9 cellular contexts compared by ENCODE assay signal in the genomic region with DNA sequence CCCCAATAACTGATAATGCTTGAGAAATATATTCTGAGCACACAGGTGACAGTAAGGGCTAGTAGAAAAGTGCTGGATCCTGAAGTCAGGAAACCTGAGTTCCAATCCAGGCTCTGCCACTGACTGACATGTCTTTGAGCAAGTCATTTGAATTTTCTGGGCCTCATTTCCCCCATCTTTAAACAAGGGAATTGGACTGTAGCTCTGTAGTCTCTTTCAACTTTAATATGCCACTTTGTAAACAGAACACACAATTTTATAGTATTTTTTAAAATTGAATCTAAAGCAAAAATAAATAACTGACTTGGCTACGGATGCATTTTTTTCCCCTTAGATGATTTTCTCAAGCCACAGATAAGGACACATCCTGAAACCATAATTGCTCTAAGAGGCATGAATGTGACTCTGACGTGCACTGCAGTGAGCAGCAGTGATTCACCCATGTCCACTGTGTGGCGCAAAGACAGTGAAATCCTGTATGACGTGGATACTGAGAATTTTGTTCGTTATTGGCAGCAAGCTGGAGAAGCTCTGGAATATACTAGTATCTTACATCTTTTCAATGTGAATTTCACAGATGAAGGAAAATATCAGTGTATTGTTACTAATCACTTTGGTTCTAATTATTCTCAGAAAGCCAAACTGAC. TPM values are rescaled to one million over a fixed set of nuclear protein-coding genes. Genes with fewer than 3 reads are reported as not detected.
DNase-seq lines count a peak whose midpoint lies in the region; ATAC-seq and TF ChIP-seq lines count a peak whose summit lies in the region.
"Had no signal": no experiment of that assay in that cellular context is flagged by ENCODE, and none has a peak within 500 bp of the region (broad histone marks: within the 10 kb centered on the region; RNA-seq: fewer than 3 reads in every experiment).

No MANE protein-coding gene starts in this region.

- no peaks in the 10 kb centered on the region for H3K4me1 ChIP-seq in body of pancreas
- no peaks in the 10 kb centered on the region for H3K4me1 ChIP-seq in hepatocyte (ENCODE audit: insufficient read depth)
- H3K4me1 ChIP-seq in skeletal muscle tissue (ENCODE audit: control insufficient read depth in 3 of 3, insufficient read depth in 3 of 3, low read length in 3 of 3), result no peaks in the 10 kb centered on the region
- H3K4me1 ChIP-seq in SJCRH30, result no peaks in the 10 kb centered on the region
- H3K4me1 ChIP-seq: Peyer's patch had no signal

- ATAC-seq in body of pancreas (peak; percentile 38), GM21529 (IDR thresholded peaks at IDR 0.05; ENCODE audit: unreplicated experiment) (no peak), GM18868 (IDR thresholded peaks at IDR 0.05; ENCODE audit: unreplicated experiment) (no peak)

- TF ChIP-seq CTCF in body of pancreas (IDR thresholded peaks at IDR 0.05) (peak in 3 of 7 experiments; percentile 4 to 10 (median 5)), hepatocyte (IDR thresholded peaks at IDR 0.05; ENCODE audit: poor library complexity) (peak; percentile 26)

- no peaks in the 10 kb centered on the region for H3K79me2 ChIP-seq in hepatocyte

- DNase-seq in HCEC 1CT (peak; percentile 85), body of pancreas (peak in 3 of 4 donors; percentile 19 to 33 (median 23)), hepatocyte (ENCODE audit: low spot score) (peak; percentile 35), SJCRH30 (no peak), DMS114 treated with DMSO at 0.1 percent for 48 hours (lab: John Stamatoyannopoulos, UW; ENCODE audit: unreplicated experiment) (no peak)
- DNase-seq: Peyer's patch had no signal

- intact Hi-C loops in body of pancreas (cut with DNase I), result no loop called here

- no peak overlapping the region for H3K27ac ChIP-seq in body of pancreas
- H3K27ac ChIP-seq in hepatocyte, result peak overlapping the region; percentile 59
- peak overlapping the region; percentile 7 for H3K27ac ChIP-seq in skeletal muscle tissue (ENCODE audit: low read depth, low read length)
- H3K27ac ChIP-seq in SJCRH30, result no peak overlapping the region
- H3K27ac ChIP-seq: Peyer's patch had no signal

- H4K20me1 ChIP-seq in hepatocyte (ENCODE audit: insufficient read depth, poor library complexity, severe bottlenecking), result no peaks in the 10 kb centered on the region

- no peak for TF ChIP-seq POLR2A in body of pancreas (IDR thresholded peaks at IDR 0.05)

- no peak overlapping the region for H3K9ac ChIP-seq in skeletal muscle tissue (ENCODE audit: low read depth in 1 of 3, low read length in 3 of 3)

- WGBS in body of pancreas, 2 donors, result 67 to 71% methylated on average over 5 of the region's 5 CpGs
- WGBS in hepatocyte (ENCODE audit: low lambda C conversion rate, missing lambda C conversion rate), result 64% methylated on average over 5 of the region's 5 CpGs

- H3K4me2 ChIP-seq in hepatocyte, result no peak overlapping the region

- no peaks in the 10 kb centered on the region for H3K9me3 ChIP-seq in body of pancreas
- no peaks in the 10 kb centered on the region for H3K9me3 ChIP-seq in hepatocyte (ENCODE audit: low read depth)
- no peaks in the 10 kb centered on the region for H3K9me3 ChIP-seq in skeletal muscle tissue (ENCODE audit: control insufficient read depth in 3 of 3, low read length in 3 of 3)
- no peaks in the 10 kb centered on the region for H3K9me3 ChIP-seq in SJCRH30 (replicated peaks)
- H3K9me3 ChIP-seq: Peyer's patch had no signal

- H3K9me2 ChIP-seq in hepatocyte (replicated peaks; ENCODE audit: insufficient read depth), result no peaks in the 10 kb centered on the region

- H3K27me3 ChIP-seq in body of pancreas (no peaks in the 10 kb centered on the region), hepatocyte (no peaks in the 10 kb centered on the region), skeletal muscle tissue (ENCODE audit: control insufficient read depth in 3 of 3, insufficient read depth in 3 of 3, low read length in 3 of 3) (no peaks in the 10 kb centered on the region), SJCRH30 (no peaks in the 10 kb centered on the region)
- H3K27me3 ChIP-seq: Peyer's patch had no signal

- H2AFZ ChIP-seq in hepatocyte, result no peak overlapping the region

- H3K36me3 ChIP-seq in body of pancreas (replicated peaks in 1 of 2; ENCODE audit: insufficient read depth in 1 of 2, low read depth in 2 of 2) (peaks cover 9 to 27% of the 10 kb centered on the region in 2 donors), hepatocyte (replicated peaks; ENCODE audit: insufficient read depth, low read depth) (no peaks in the 10 kb centered on the region), skeletal muscle tissue (ENCODE audit: control insufficient read depth in 3 of 3, insufficient read depth in 3 of 3, low read length in 3 of 3) (peaks cover 38 to 70% (median 59%) of the 10 kb centered on the region in 3 donors), SJCRH30 (peaks cover 79% of the 10 kb centered on the region)

- H3K4me3 ChIP-seq in body of pancreas, result no peak overlapping the region
- no peak overlapping the region for H3K4me3 ChIP-seq in hepatocyte
- H3K4me3 ChIP-seq in skeletal muscle tissue (ENCODE audit: low read length in 3 of 3), result no peak overlapping the region
- H3K4me3 ChIP-seq in SJCRH30, result no peak overlapping the region
- H3K4me3 ChIP-seq: Peyer's patch had no signal

RNA-seq across cellular contexts. Expression of a gene that starts 37.0 kb away (rescaled TPM):
- 1 to 10 TPM; 8.6 to 9.9 TPM for total RNA-seq in body of pancreas
- 12.7 and 19.1 TPM in 2 replicates for total RNA-seq in hepatocyte
- 3.6 and 4.3 TPM in 2 replicates for polyA plus RNA-seq in hepatocyte
- 24.0 TPM for total RNA-seq in skeletal muscle tissue
- total RNA-seq in SJCRH30 (2014; rRNA removed; shearing (Covaris generic)), result 13.0 and 16.9 TPM in 2 replicates

Comparison
In these comparisons a context has a peak if more than half of its experiments do, and no peak if none do; other contexts are left out.
1. DNase-seq: peak in HCEC 1CT (single experiment), body of pancreas (3 of 4) and hepatocyte (single experiment); none in SJCRH30 (0 of 2) and DMS114 treated with DMSO at 0.1 percent for 48 hours (single experiment).
2. H3K27ac ChIP-seq: peak in hepatocyte (single experiment) and skeletal muscle tissue (single experiment); none in body of pancreas (0 of 4) and SJCRH30 (single experiment).